ENCODE assay signal across 1 cellular context in the genomic region with DNA sequence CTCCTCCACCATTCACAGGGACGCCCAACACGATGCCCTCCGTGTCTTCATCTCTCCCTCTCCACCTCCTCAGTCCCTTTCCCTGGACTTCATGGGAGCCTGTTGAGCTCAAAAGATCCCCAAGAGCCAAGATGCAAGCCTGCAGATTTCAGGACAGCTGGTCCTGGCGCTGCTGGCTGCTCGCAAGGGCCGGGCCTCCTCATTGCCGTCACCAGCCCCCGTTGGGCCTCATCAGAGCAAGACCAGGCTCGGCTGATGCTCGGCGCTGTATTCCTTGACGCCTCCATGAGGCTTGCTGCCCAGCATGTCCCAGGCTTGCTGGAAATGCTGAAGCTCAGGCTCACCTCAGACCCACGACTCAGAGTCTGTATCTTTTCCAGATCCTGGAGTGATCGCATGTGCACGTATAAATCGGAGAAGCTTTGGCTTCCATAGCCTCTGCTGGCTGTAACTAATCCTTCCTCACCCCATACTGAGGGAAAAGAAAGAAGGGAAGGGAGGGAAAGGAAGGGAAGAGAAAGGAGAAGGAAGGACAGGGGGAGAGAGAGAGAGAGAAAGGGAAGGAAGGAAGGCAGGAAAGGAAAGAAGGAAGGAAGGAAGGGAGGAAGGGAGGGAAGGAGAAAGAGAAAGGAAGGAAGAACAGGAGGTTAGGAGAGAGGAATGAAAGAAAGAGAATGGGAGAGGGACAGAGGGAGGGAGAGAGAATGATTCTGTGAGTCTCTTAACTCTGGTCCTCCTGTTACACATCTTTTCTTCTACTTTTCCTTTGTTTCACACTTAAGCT.
TF ChIP-seq lines count a peak whose summit lies in the region.

No MANE protein-coding gene starts in this region.

TF ChIP-seq in WTC11, 78 proteins besides CTCF, POLR2A, EP300 and RAD21:
- TF ChIP-seq, protein P1, sequence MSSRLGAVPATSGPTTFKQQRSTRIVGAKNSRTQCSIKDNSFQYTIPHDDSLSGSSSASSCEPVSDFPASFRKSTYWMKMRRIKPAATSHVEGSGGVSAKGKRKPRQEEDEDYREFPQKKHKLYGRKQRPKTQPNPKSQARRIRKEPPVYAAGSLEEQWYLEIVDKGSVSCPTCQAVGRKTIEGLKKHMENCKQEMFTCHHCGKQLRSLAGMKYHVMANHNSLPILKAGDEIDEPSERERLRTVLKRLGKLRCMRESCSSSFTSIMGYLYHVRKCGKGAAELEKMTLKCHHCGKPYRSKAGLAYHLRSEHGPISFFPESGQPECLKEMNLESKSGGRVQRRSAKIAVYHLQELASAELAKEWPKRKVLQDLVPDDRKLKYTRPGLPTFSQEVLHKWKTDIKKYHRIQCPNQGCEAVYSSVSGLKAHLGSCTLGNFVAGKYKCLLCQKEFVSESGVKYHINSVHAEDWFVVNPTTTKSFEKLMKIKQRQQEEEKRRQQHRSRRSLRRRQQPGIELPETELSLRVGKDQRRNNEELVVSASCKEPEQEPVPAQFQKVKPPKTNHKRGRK (CRISPR knock-in tag; IDR thresholded peaks at IDR 0.05; ENCODE audit: borderline replicate concordance), result peak; percentile 72; the same call in 1 of the 2 replicates
- TF ChIP-seq ETV6 (CRISPR knock-in tag; IDR thresholded peaks at IDR 0.05) (peak; percentile 30; the same call in 1 of the 2 replicates), TCF7 (CRISPR knock-in tag; IDR thresholded peaks at IDR 0.05; ENCODE audit: low read depth) (no peak)
